ENCODE assay signal across 12 cellular contexts in genomic region chr4:3372264-3372932, GRCh38.
DNase-seq lines count a peak whose midpoint lies in the region; ATAC-seq and TF ChIP-seq lines count a peak whose summit lies in the region.
"Had no signal": no experiment of that assay in that cellular context is flagged by ENCODE, and none has a peak within 500 bp of the region (broad histone marks: within the 10 kb centered on the region; RNA-seq: fewer than 3 reads in every experiment).

No MANE protein-coding gene starts in this region.

- no peak for DNase-seq in effector memory CD8-positive, alpha-beta T cell
- DNase-seq in spleen: peak; percentile 75
- no peak for DNase-seq in stimulated activated CD8-positive, alpha-beta memory T cell treated with anti-CD3 and anti-CD28 coated beads, Interleukin-4, amount 100 ng/mL, for 48 hours
- DNase-seq in iPS-NIHi7 (ENCODE audit: extremely low spot score): no peak
- DNase-seq: COR-L47, occipital lobe had no signal

- H3K27me3 Mint-ChIP-seq in effector memory CD8-positive, alpha-beta T cell: peaks cover 10 to 64% of the 10 kb centered on the region in 2 donors

- no peak for TF ChIP-seq CTCF in spleen (IDR thresholded peaks at IDR 0.05 in 8 of 11, conservative IDR thresholded peaks at IDR 0.05 in 3 of 11)

- peaks cover 0 to 5% (median 0%) of the 10 kb centered on the region in 6 donors for H3K36me3 ChIP-seq in spleen
- H3K36me3 ChIP-seq: Peyer's patch had no signal

- H3K27me3 ChIP-seq in spleen (replicated peaks in 1 of 7): peaks cover 0 to 24% (median 0%) of the 10 kb centered on the region in 7 donors
- H3K27me3 ChIP-seq: Peyer's patch had no signal

- intact Hi-C loops in spleen (cut with DNase I; ENCODE audit: low total_unique reads): no loop called here

- TF ChIP-seq POLR2A in spleen (IDR thresholded peaks at IDR 0.05): no peak

- peaks cover 32 to 61% (median 50%) of the 10 kb centered on the region in 6 donors for H3K4me1 ChIP-seq in spleen

- H3K4me1 Mint-ChIP-seq in effector memory CD8-positive, alpha-beta T cell (ENCODE audit: low read depth in 2 of 2): peaks cover 28 to 39% of the 10 kb centered on the region in 2 donors

- H3K36me3 Mint-ChIP-seq in effector memory CD8-positive, alpha-beta T cell (ENCODE audit: insufficient read depth): peaks cover 8% of the 10 kb centered on the region

- no peaks in the 10 kb centered on the region for H3K9me3 Mint-ChIP-seq in effector memory CD8-positive, alpha-beta T cell
- H3K9me3 Mint-ChIP-seq: activated T-helper 1 cell treated with anti-CD3 and anti-CD28 coated beads, Interleukin-12 subunit alpha, Interleukin-12 subunit beta, Interleukin-2, Interleukin-4 antibody, amounts not matched to agents 30 ng/mL and 10 ng/mL and 1 ng/mL, durations not matched to agents 14 hours and 24 hours and 36 hours had no signal

- H3K9me3 ChIP-seq in spleen: no peaks in the 10 kb centered on the region
- H3K9me3 ChIP-seq: Peyer's patch had no signal

- peak overlapping the region in 2 of 8 donors; percentile 11 to 44 for H3K4me3 ChIP-seq in spleen
- H3K4me3 ChIP-seq: Peyer's patch had no signal

- no peak overlapping the region for H3K27ac Mint-ChIP-seq in effector memory CD8-positive, alpha-beta T cell
- H3K27ac Mint-ChIP-seq: activated CD4-positive, alpha-beta T cell treated with anti-CD3 and anti-CD28 coated beads for 36 hours; activated T-helper 1 cell treated with anti-CD3 and anti-CD28 coated beads, Interleukin-12 subunit alpha, Interleukin-12 subunit beta, Interleukin-2, Interleukin-4 antibody, amounts not matched to agents 30 ng/mL and 10 ng/mL and 1 ng/mL, durations not matched to agents 14 hours and 24 hours and 36 hours had no signal

- H3K27ac ChIP-seq in spleen: peak overlapping the region in 6 of 8 donors; percentile 6 to 79 (median 62)

- peak; percentile 43 for ATAC-seq in GM19351 (IDR thresholded peaks at IDR 0.05; ENCODE audit: unreplicated experiment)
- ATAC-seq in HG03064 (IDR thresholded peaks at IDR 0.05; ENCODE audit: low read depth, unreplicated experiment): peak; percentile 16
- ATAC-seq in effector memory CD8-positive, alpha-beta T cell (replicated peaks): peak; percentile 20
- ATAC-seq in GM18861 (IDR thresholded peaks at IDR 0.05; ENCODE audit: unreplicated experiment): no peak

- 64 to 83% (median 73%) methylated on average over 8 to 23 of the region's 23 CpGs for whole genome bisulfite sequencing in spleen, 5 donors

- peak overlapping the region in 1 of 2 donors; percentile 57 for H3K4me3 Mint-ChIP-seq in effector memory CD8-positive, alpha-beta T cell
- H3K4me3 Mint-ChIP-seq: activated CD4-positive, alpha-beta T cell treated with anti-CD3 and anti-CD28 coated beads for 36 hours; activated T-helper 1 cell treated with anti-CD3 and anti-CD28 coated beads, Interleukin-12 subunit alpha, Interleukin-12 subunit beta, Interleukin-2, Interleukin-4 antibody, amounts not matched to agents 30 ng/mL and 10 ng/mL and 1 ng/mL, durations not matched to agents 14 hours and 24 hours and 36 hours had no signal
